ENCODE assay signal across 8 cellular contexts in genomic region chr10:101066890-101067355, GRCh38. TPM values are rescaled to one million over a fixed set of nuclear protein-coding genes. Genes with fewer than 3 reads are reported as not detected.
DNase-seq lines count a peak whose midpoint lies in the region; ATAC-seq and TF ChIP-seq lines count a peak whose summit lies in the region.

No MANE protein-coding gene starts in this region.

- ATAC-seq in GM21737 (IDR thresholded peaks at IDR 0.05; ENCODE audit: unreplicated experiment) (no peak), GM19397 (IDR thresholded peaks at IDR 0.05; ENCODE audit: unreplicated experiment) (no peak)

- no peaks in the 10 kb centered on the region for H4K20me1 ChIP-seq in Karpas-422 (ENCODE audit: insufficient read depth, low read depth, low read length)
- no peaks in the 10 kb centered on the region for H4K20me1 ChIP-seq in mammary epithelial cell (ENCODE audit: insufficient read depth, low read length)

- H3K36me3 ChIP-seq in Karpas-422 (ENCODE audit: insufficient read depth, low read length) (no peaks in the 10 kb centered on the region), mammary epithelial cell (ENCODE audit: insufficient read depth, low read length) (no peaks in the 10 kb centered on the region)

- H3K4me3 ChIP-seq in AG10803 (ENCODE audit: low read length) (peak overlapping the region; percentile 64), Karpas-422 (ENCODE audit: low read length) (peak overlapping the region; percentile 80), mammary epithelial cell (replicated peaks in 1 of 3; ENCODE audit: insufficient read depth in 1 of 3, low read depth in 2 of 3, low read length in 3 of 3) (peak overlapping the region; percentile 57 to 70 (median 65)), mononuclear cell (ENCODE audit: low read length) (peak overlapping the region; percentile 42)

- H3K9me2 ChIP-seq in Karpas-422 (replicated peaks; ENCODE audit: insufficient read depth, low read length), result no peaks in the 10 kb centered on the region

- TF ChIP-seq CTCF in AG10803 (conservative IDR thresholded peaks at IDR 0.05; ENCODE audit: low read length) (no peak), mammary epithelial cell (conservative IDR thresholded peaks at IDR 0.05 in 1 of 2, IDR thresholded peaks at IDR 0.05 in 1 of 2; ENCODE audit: extremely low read depth in 1 of 2, insufficient read depth in 1 of 2, low read depth in 1 of 2, low read length in 2 of 2) (no peak)

- peak overlapping the region; percentile 98 for H3K27ac ChIP-seq in Karpas-422 (ENCODE audit: low read length)
- H3K27ac ChIP-seq in mammary epithelial cell (ENCODE audit: insufficient read depth, low read depth, low read length), result no peak overlapping the region

- H3K4me1 ChIP-seq in Karpas-422 (ENCODE audit: low read length), result peaks cover 88% of the 10 kb centered on the region
- peaks cover 29% of the 10 kb centered on the region for H3K4me1 ChIP-seq in mammary epithelial cell (ENCODE audit: insufficient read depth, low read length)
- H3K4me1 ChIP-seq in mononuclear cell (ENCODE audit: insufficient read depth, low read length), result peaks cover 65% of the 10 kb centered on the region

- WGBS in mammary epithelial cell (ENCODE audit: low coverage, missing lambda C conversion rate), result 13% methylated on average over 3 of the region's 31 CpGs

- intact Hi-C loops in mammary epithelial cell (cut with micrococcal nuclease), result loop anchor here (1.0 to 5.0 kb wide), 4 partner anchors 26 to 72 kb away; partner anchors contain the start of genes PDZD7 and SFXN3

- in situ Hi-C loops in mammary epithelial cell (cut with MboI; ENCODE audit: low sequenced_read_pairs in 2 of 2), result loop anchor here in 1 of 2 donors (10.0 kb wide), 1 partner anchor 52 kb away; no protein-coding TSS in a partner anchor

- BruUV-seq in mammary epithelial cell (replicated peaks; lab: Mats Ljungman, UMichigan), result no TSS peak

- H3K79me2 ChIP-seq in Karpas-422 (ENCODE audit: low read length), result peaks cover 18% of the 10 kb centered on the region
- H3K79me2 ChIP-seq in mammary epithelial cell (ENCODE audit: insufficient read depth, low read length), result no peaks in the 10 kb centered on the region

- H3K9me3 ChIP-seq in Karpas-422 (ENCODE audit: low read length) (no peaks in the 10 kb centered on the region), mammary epithelial cell (replicated peaks; ENCODE audit: insufficient read depth, low read length) (no peaks in the 10 kb centered on the region), mononuclear cell (ENCODE audit: low read depth, low read length) (no peaks in the 10 kb centered on the region)

- H3K9ac ChIP-seq in Karpas-422 (ENCODE audit: low read length) (peak overlapping the region; percentile 88), mammary epithelial cell (ENCODE audit: insufficient read depth, low read length) (peak overlapping the region; percentile 31)

- dilution Hi-C loops in mammary epithelial cell (cut with HindIII; ENCODE audit: low sequenced_read_pairs), result no loop called here

- H3K4me2 ChIP-seq in Karpas-422 (ENCODE audit: low read depth, low read length, poor library complexity, severe bottlenecking), result peak overlapping the region; percentile 81
- peak overlapping the region; percentile 99 for H3K4me2 ChIP-seq in mammary epithelial cell (ENCODE audit: insufficient read depth, low read depth, low read length)

- CTCF ChIA-PET in mammary epithelial cell (lab: Charles Lee; ENCODE audit: low non-redundant PET), result interaction anchor here (0.6 to 1.4 kb wide), 3 partner anchors 17 to 48 kb away, joined by 5 to 16 read pairs (median 8); no protein-coding TSS in a partner anchor

- H2AFZ ChIP-seq in Karpas-422 (ENCODE audit: low read length) (no peak overlapping the region), mammary epithelial cell (ENCODE audit: low read depth, low read length) (peak overlapping the region; percentile 99)

- no peaks in the 10 kb centered on the region for H3K27me3 ChIP-seq in Karpas-422 (ENCODE audit: low read length)
- H3K27me3 ChIP-seq in mammary epithelial cell (ENCODE audit: insufficient read depth, low read length), result no peaks in the 10 kb centered on the region
- H3K27me3 ChIP-seq in mononuclear cell (ENCODE audit: insufficient read depth, low read length), result peaks cover 53% of the 10 kb centered on the region

- DNase-seq in AG10803 (ENCODE audit: low read depth) (no peak), Karpas-422 (peak; percentile 78), mammary epithelial cell (no peak), kidney tubule cell (ENCODE audit: low spot score) (no peak), COLO829 (ENCODE audit: low spot score) (no peak)

RNA-seq across cellular contexts. Expression of gene KAZALD1, which starts 5.1 kb away (rescaled TPM):
- total RNA-seq in Karpas-422 (2014; rRNA removed; shearing (Covaris generic); ENCODE audit: low replicate concordance), result 21.5 and 50.1 TPM in 2 replicates
- total RNA-seq in mammary epithelial cell (1 to 10 TPM; 1.5 to 2.3 TPM), mononuclear cell (0.42 TPM)
- 0.92 TPM for polyA plus RNA-seq in mammary epithelial cell
- not detected for polyA minus RNA-seq in mammary epithelial cell

RNA-seq across cellular contexts. Expression of gene SFXN3, which starts 35.9 kb away (rescaled TPM):
- 8.5 and 13.6 TPM in 2 replicates for total RNA-seq in Karpas-422 (2014; rRNA removed; shearing (Covaris generic); ENCODE audit: low replicate concordance)
- total RNA-seq in mammary epithelial cell (100 to 1,000 TPM in 1 of 2 donors, 10 to 100 TPM in 1; 79.4 to 102 TPM), mononuclear cell (28.4 TPM)
- polyA plus RNA-seq in mammary epithelial cell, result 104 TPM
- polyA minus RNA-seq in mammary epithelial cell, result 101 TPM

RNA-seq across cellular contexts. Expression of gene PDZD7, which starts 36.0 kb away (rescaled TPM):
- 2.6 and 3.0 TPM in 2 replicates for total RNA-seq in Karpas-422 (2014; rRNA removed; shearing (Covaris generic); ENCODE audit: low replicate concordance)
- total RNA-seq in mammary epithelial cell (1 to 10 TPM in 1 of 2 donors, under 1 TPM in 1; 0.59 to 2.7 TPM), mononuclear cell (0.21 TPM)
- 0.95 TPM for polyA plus RNA-seq in mammary epithelial cell
- 0.47 TPM for polyA minus RNA-seq in mammary epithelial cell
